10 cellular contexts compared by ENCODE assay signal in genomic region chr17:18733347-18733746, GRCh38. TPM values are rescaled to one million over a fixed set of nuclear protein-coding genes. Genes with fewer than 3 reads are reported as not detected.
"Had no signal": no experiment of that assay in that cellular context is flagged by ENCODE, and none has a peak within 500 bp of the region (broad histone marks: within the 10 kb centered on the region; RNA-seq: fewer than 3 reads in every experiment).

No MANE protein-coding gene starts in this region.

RNA-seq across cellular contexts. Expression of gene FBXW10, which starts 10.5 kb away (rescaled TPM):
- total RNA-seq: activated CD8-positive, alpha-beta memory T cell treated with anti-CD3 and anti-CD28 coated beads, Interleukin-2, amount 10 ng/mL, durations not matched to agents 7 days and 5 days; activated CD8-positive, alpha-beta T cell treated with anti-CD3 and anti-CD28 coated beads, Interleukin-2, amount 10 ng/mL, durations not matched to agents 7 days and 5 days; activated T-helper 2 cell treated with anti-CD3 and anti-CD28 coated beads, Interferon-gamma antibody, Interleukin-2, Interleukin-4, amounts not matched to agents 10 μg/mL and 5 μg/mL and 100 μg/mL, durations not matched to agents 14 hours and 24 hours and 36 hours; colonic mucosa; dermis microvascular lymphatic vessel endothelial cell; kidney epithelial cell; lung microvascular endothelial cell; SK-MEL-5; suprapubic skin; T-helper 2 cell treated with Interferon-gamma antibody and Interleukin-4, amounts not matched to agents 100 ng/mL and 5 ng/mL, for 36 hours had no signal
